Comparison of ENCODE assay signal across 8 cellular contexts in genomic region chr19:47778954-47779351, GRCh38. TPM values are rescaled to one million over a fixed set of nuclear protein-coding genes. Genes with fewer than 3 reads are reported as not detected.
A peak's percentile ranks its signal among the peaks of the same experiment; 100 is the strongest.
DNase-seq lines count a peak whose midpoint lies in the region; ATAC-seq, FAIRE-seq and TF ChIP-seq lines count a peak whose summit lies in the region.

No MANE protein-coding gene starts in this region.

- H3K36me3 Mint-ChIP-seq in astrocyte (ENCODE audit: low read depth, unreplicated experiment), result peaks cover 20% of the 10 kb centered on the region

- H3K4me3 Mint-ChIP-seq in astrocyte (ENCODE audit: unreplicated experiment), result peak overlapping the region; percentile 96

- H3K79me2 ChIP-seq in astrocyte (ENCODE audit: insufficient read depth, low read length), result peaks cover 40% of the 10 kb centered on the region

- DNase-seq in astrocyte (ENCODE audit: low read depth), result no peak
- DNase-seq in NCI-H524 (lab: John Stamatoyannopoulos, UW), result no peak
- DNase-seq in NCI-H524 treated with DMSO at 0.1 percent for 48 hours (lab: John Stamatoyannopoulos, UW), result no peak

- H3K27me3 ChIP-seq in BLaER1 (no peaks in the 10 kb centered on the region), HUES6 (ENCODE audit: control insufficient read depth, insufficient read depth, low read length) (no peaks in the 10 kb centered on the region), astrocyte (ENCODE audit: insufficient read depth, low read length) (no peaks in the 10 kb centered on the region), iPS-15b (ENCODE audit: control insufficient read depth, insufficient read depth, low read length) (no peaks in the 10 kb centered on the region), skeletal muscle satellite cell (ENCODE audit: control insufficient read depth, insufficient read depth, low read length) (no peaks in the 10 kb centered on the region)

- H3K9me3 ChIP-seq in BLaER1, result no peaks in the 10 kb centered on the region
- H3K9me3 ChIP-seq in HUES6 (ENCODE audit: control insufficient read depth, insufficient read depth, low read depth, low read length), result no peaks in the 10 kb centered on the region
- no peaks in the 10 kb centered on the region for H3K9me3 ChIP-seq in astrocyte (ENCODE audit: insufficient read depth, low read depth, low read length)
- H3K9me3 ChIP-seq in iPS-15b (ENCODE audit: control insufficient read depth, insufficient read depth, low read length), result no peaks in the 10 kb centered on the region
- no peaks in the 10 kb centered on the region for H3K9me3 ChIP-seq in skeletal muscle satellite cell (replicated peaks; ENCODE audit: low read length)

- H3K4me1 ChIP-seq in BLaER1 (peaks cover 24% of the 10 kb centered on the region), HUES6 (ENCODE audit: control insufficient read depth, insufficient read depth, low read length) (peaks cover 16% of the 10 kb centered on the region), astrocyte (ENCODE audit: insufficient read depth, low read length) (peaks cover 14% of the 10 kb centered on the region), iPS-15b (ENCODE audit: control insufficient read depth, insufficient read depth, low read length) (peaks cover 4% of the 10 kb centered on the region), skeletal muscle satellite cell (ENCODE audit: control insufficient read depth, insufficient read depth, low read length) (peaks cover 23% of the 10 kb centered on the region)

- H3K4me2 ChIP-seq in BLaER1 (peak overlapping the region; percentile 97), astrocyte (ENCODE audit: low read length) (peak overlapping the region; percentile 88), skeletal muscle satellite cell (ENCODE audit: low read length) (peak overlapping the region; percentile 88)

- H3K4me3 ChIP-seq in BLaER1, result peak overlapping the region; percentile 80
- H3K4me3 ChIP-seq in HUES6 (ENCODE audit: low read depth, low read length), result peak overlapping the region; percentile 86
- peak overlapping the region; percentile 80 for H3K4me3 ChIP-seq in astrocyte (ENCODE audit: insufficient read depth, low read depth, low read length)
- peak overlapping the region; percentile 89 for H3K4me3 ChIP-seq in iPS-15b (ENCODE audit: low read depth, low read length)
- H3K4me3 ChIP-seq in skeletal muscle satellite cell (ENCODE audit: low read length), result peak overlapping the region; percentile 91

- no peak for TF ChIP-seq CTCF in astrocyte (IDR thresholded peaks at IDR 0.05; ENCODE audit: insufficient read depth, low read depth, low read length)

- H3K27ac Mint-ChIP-seq in astrocyte (ENCODE audit: unreplicated experiment), result peak overlapping the region; percentile 81

- H3K27ac ChIP-seq in BLaER1 (peak overlapping the region; percentile 98), HUES6 (ENCODE audit: low read depth, low read length) (peak overlapping the region; percentile 100), astrocyte (ENCODE audit: low read depth, low read length) (peak overlapping the region; percentile 98)

- H4K20me1 ChIP-seq in BLaER1 (peaks cover 7% of the 10 kb centered on the region; the same call in 1 of the 2 replicates), astrocyte (ENCODE audit: insufficient read depth, low read length) (peaks cover 45% of the 10 kb centered on the region)

- peak overlapping the region; percentile 99 for H2AFZ ChIP-seq in astrocyte (ENCODE audit: low read depth, low read length)

- H3K36me3 ChIP-seq in BLaER1 (peaks cover 34% of the 10 kb centered on the region), HUES6 (ENCODE audit: control insufficient read depth, insufficient read depth, low read length) (peaks cover 35% of the 10 kb centered on the region), astrocyte (ENCODE audit: insufficient read depth, low read length) (peaks cover 6% of the 10 kb centered on the region), iPS-15b (ENCODE audit: control insufficient read depth, insufficient read depth, low read length) (peaks cover 27% of the 10 kb centered on the region), skeletal muscle satellite cell (ENCODE audit: insufficient read depth, low read length) (peaks cover 19% of the 10 kb centered on the region)

- no peaks in the 10 kb centered on the region for H3K9me3 Mint-ChIP-seq in astrocyte (ENCODE audit: unreplicated experiment)

- ATAC-seq in HG02798 (IDR thresholded peaks at IDR 0.05; ENCODE audit: poor library complexity, unreplicated experiment), result no peak

- no peak for FAIRE-seq in astrocyte (lab: Jason Lieb, UNC)

- peaks cover 10% of the 10 kb centered on the region for H3K4me1 Mint-ChIP-seq in astrocyte (ENCODE audit: low read depth, unreplicated experiment)

- H3K9ac ChIP-seq in BLaER1 (peak overlapping the region; percentile 96), HUES6 (ENCODE audit: low read length) (peak overlapping the region; percentile 99), astrocyte (ENCODE audit: low read length) (peak overlapping the region; percentile 98), iPS-15b (ENCODE audit: low read depth, low read length) (peak overlapping the region; percentile 94), skeletal muscle satellite cell (ENCODE audit: low read depth, low read length) (peak overlapping the region; percentile 98)

- no peaks in the 10 kb centered on the region for H3K27me3 Mint-ChIP-seq in astrocyte (ENCODE audit: low read depth, unreplicated experiment)

RNA-seq across cellular contexts. Expression of gene SELENOW, which starts 0.5 kb away (rescaled TPM):
- 257 and 279 TPM in 2 replicates for total RNA-seq in astrocyte
- total RNA-seq in skeletal muscle satellite cell (2012; rRNA removed), result 219 and 221 TPM in 2 replicates

RNA-seq across cellular contexts. Expression of gene TPRX1, which starts 25.4 kb away (rescaled TPM):
- not detected in 2 replicates for total RNA-seq in astrocyte
- not detected in 2 replicates for total RNA-seq in skeletal muscle satellite cell (2012; rRNA removed)

RNA-seq across cellular contexts. Expression of gene NOP53, which starts 33.6 kb away (rescaled TPM):
- total RNA-seq in astrocyte, result 79.4 and 89.9 TPM in 2 replicates
- 47.9 and 53.1 TPM in 2 replicates for total RNA-seq in skeletal muscle satellite cell (2012; rRNA removed)

RNA-seq across cellular contexts. Expression of gene CRX, which starts 42.8 kb away (rescaled TPM):
- total RNA-seq in astrocyte, result not detected in 2 replicates
- not detected in 2 replicates for total RNA-seq in skeletal muscle satellite cell (2012; rRNA removed)
